ENCODE assay signal across 16 cellular contexts in genomic region chr3:107392549-107393165, GRCh38. TPM values are rescaled to one million over a fixed set of nuclear protein-coding genes. Genes with fewer than 3 reads are reported as not detected.
DNase-seq lines count a peak whose midpoint lies in the region; ATAC-seq and TF ChIP-seq lines count a peak whose summit lies in the region.
"Had no signal": no experiment of that assay in that cellular context is flagged by ENCODE, and none has a peak within 500 bp of the region (broad histone marks: within the 10 kb centered on the region; RNA-seq: fewer than 3 reads in every experiment).

No MANE protein-coding gene starts in this region.

- 100% methylated on average over 1 of the region's 3 CpGs for WGBS in mesendoderm (ENCODE audit: extremely low coverage, insufficient coverage, low lambda C conversion rate)
- WGBS in prostate gland: 51% methylated on average over 3 of the region's 3 CpGs

- H2AK5ac ChIP-seq in mesendoderm (ENCODE audit: low read length): no peak overlapping the region

- intact Hi-C loops in prostate gland (cut with DNase I): no loop called here

- no peak overlapping the region for H2BK5ac ChIP-seq in mesendoderm (ENCODE audit: low read length)

- H3K4ac ChIP-seq in mesendoderm (ENCODE audit: low read depth, low read length): no peak overlapping the region

- H3K23ac ChIP-seq in mesendoderm (ENCODE audit: low read length): no peak overlapping the region

- H3K27ac ChIP-seq in mesendoderm (ENCODE audit: low read depth, low read length) (no peak overlapping the region), prostate gland (no peak overlapping the region)
- H3K27ac ChIP-seq: BLaER1 treated with 17β-estradiol and CSF1 and Interleukin-3, amounts not matched to agents 10 nM and 100 nM; esophagus squamous epithelium had no signal

- no peak overlapping the region for H4K5ac ChIP-seq in mesendoderm (ENCODE audit: low read length)

- no peak overlapping the region for H3K56ac ChIP-seq in mesendoderm (ENCODE audit: low read length)

- DNase-seq in Daoy (ENCODE audit: low read depth) (peak; percentile 56), MG63 (peak; percentile 52), choroid plexus epithelial cell (ENCODE audit: low read depth) (peak; percentile 78), mesendoderm (peak; percentile 57), glomerular visceral epithelial cell (ENCODE audit: extremely low spot score) (no peak), prostate gland (ENCODE audit: low spot score) (no peak)
- DNase-seq: activated CD4-positive, CD25-positive, alpha-beta regulatory T cell; activated naive CD4-positive, alpha-beta T cell treated with anti-CD3 and anti-CD28 coated beads, Interleukin-2, amount 50 U/mL, for 16 hours; esophagus squamous epithelium; stimulated activated CD4-positive, alpha-beta T cell treated with anti-CD3 and anti-CD28 coated beads, Interleukin-4, amount 100 ng/mL, for 1 hour had no signal

- H3K79me1 ChIP-seq in mesendoderm (ENCODE audit: low read length): no peaks in the 10 kb centered on the region

- H3K4me1 ChIP-seq in mesendoderm (ENCODE audit: control insufficient read depth, low read depth, low read length): peaks cover 2% of the 10 kb centered on the region
- H3K4me1 ChIP-seq in prostate gland (replicated peaks): no peaks in the 10 kb centered on the region

- H3K4me3 ChIP-seq in MG63 (no peak overlapping the region), choroid plexus epithelial cell (ENCODE audit: low read depth, low read length) (no peak overlapping the region), mesendoderm (ENCODE audit: low read length) (no peak overlapping the region), prostate gland (no peak overlapping the region)
- H3K4me3 ChIP-seq: BLaER1 treated with 17β-estradiol and CSF1 and Interleukin-3, amounts not matched to agents 10 nM and 100 nM; esophagus squamous epithelium had no signal

- no peak overlapping the region for H3K9ac ChIP-seq in mesendoderm (ENCODE audit: low read length)
- H3K9ac ChIP-seq: BLaER1 treated with 17β-estradiol and CSF1 and Interleukin-3, amounts not matched to agents 10 nM and 100 nM had no signal

- H3K18ac ChIP-seq in mesendoderm (ENCODE audit: low read length): no peak overlapping the region

- H3K36me3 ChIP-seq in MG63 (no peaks in the 10 kb centered on the region), mesendoderm (ENCODE audit: control insufficient read depth, insufficient read depth, low read length) (no peaks in the 10 kb centered on the region), prostate gland (no peaks in the 10 kb centered on the region)
- H3K36me3 ChIP-seq: BLaER1 treated with 17β-estradiol and CSF1 and Interleukin-3, amounts not matched to agents 10 nM and 100 nM; esophagus squamous epithelium had no signal

- H2BK15ac ChIP-seq in mesendoderm (replicated peaks; ENCODE audit: low read depth): no peak overlapping the region

- ATAC-seq in HG02970 (IDR thresholded peaks at IDR 0.05; ENCODE audit: low FRiP score, unreplicated experiment) (no peak), HG02642 (IDR thresholded peaks at IDR 0.05; ENCODE audit: poor library complexity, unreplicated experiment) (no peak)
- ATAC-seq: stimulated activated effector memory CD8-positive, alpha-beta T cell treated with anti-CD3 and anti-CD28 coated beads, Interleukin-12 subunit alpha, Interleukin-12 subunit beta, amount 100 ng/mL, for 72 hours had no signal

- TF ChIP-seq CTCF in choroid plexus epithelial cell (conservative IDR thresholded peaks at IDR 0.05; ENCODE audit: low read depth, low read length) (no peak), prostate gland (IDR thresholded peaks at IDR 0.05) (no peak)

- no peak for TF ChIP-seq POLR2A in prostate gland (IDR thresholded peaks at IDR 0.05)

- H3K79me2 ChIP-seq in mesendoderm (ENCODE audit: control insufficient read depth, insufficient read depth, low read length): no peaks in the 10 kb centered on the region

- H3K9me3 ChIP-seq in MG63: no peaks in the 10 kb centered on the region
- no peaks in the 10 kb centered on the region for H3K9me3 ChIP-seq in prostate gland
- H3K9me3 ChIP-seq: BLaER1 treated with 17β-estradiol and CSF1 and Interleukin-3, amounts not matched to agents 10 nM and 100 nM; esophagus squamous epithelium had no signal

- no peak overlapping the region for H3K4me2 ChIP-seq in mesendoderm (ENCODE audit: low read length)
- H3K4me2 ChIP-seq: BLaER1 treated with 17β-estradiol and CSF1 and Interleukin-3, amounts not matched to agents 10 nM and 100 nM had no signal

- H3K27me3 ChIP-seq in MG63 (no peaks in the 10 kb centered on the region), mesendoderm (ENCODE audit: insufficient read depth, low read length, poor library complexity) (no peaks in the 10 kb centered on the region), prostate gland (replicated peaks; ENCODE audit: insufficient read depth) (no peaks in the 10 kb centered on the region)
- H3K27me3 ChIP-seq: BLaER1 treated with 17β-estradiol and CSF1 and Interleukin-3, amounts not matched to agents 10 nM and 100 nM; esophagus squamous epithelium had no signal

- H2BK120ac ChIP-seq in mesendoderm (ENCODE audit: low read depth, low read length): no peak overlapping the region

- peak overlapping the region; percentile 56 for H4K8ac ChIP-seq in mesendoderm (ENCODE audit: low read depth, low read length)

RNA-seq across cellular contexts. Expression of gene CCDC54, which starts 15.4 kb away (rescaled TPM):
- not detected in 2 replicates for total RNA-seq in Daoy (2014; rRNA removed; shearing (Covaris generic))
- not detected in 2 replicates for total RNA-seq in MG63 (2014; rRNA removed; shearing (Covaris generic); ENCODE audit: low replicate concordance)
- polyA plus RNA-seq in mesendoderm (2013, experiment 1 of 2): not detected
- polyA plus RNA-seq in mesendoderm (2013, experiment 2 of 2): not detected
- total RNA-seq in prostate gland: 1 to 10 TPM in 1 of 2 donors, not detected in 1; 5.4 TPM
- total RNA-seq: esophagus squamous epithelium, pulmonary artery endothelial cell, urinary bladder had no signal
- polyA plus RNA-seq: urinary bladder had no signal

Comparison
In these comparisons a context has a peak if more than half of its experiments do, and no peak if none do; other contexts are left out.
1. DNase-seq: peak in Daoy (single experiment), MG63 (single experiment), choroid plexus epithelial cell (single experiment) and mesendoderm (single experiment); none in glomerular visceral epithelial cell (single experiment) and prostate gland (single experiment).